Comparison of ENCODE assay signal across 20 cellular contexts in the genomic region with DNA sequence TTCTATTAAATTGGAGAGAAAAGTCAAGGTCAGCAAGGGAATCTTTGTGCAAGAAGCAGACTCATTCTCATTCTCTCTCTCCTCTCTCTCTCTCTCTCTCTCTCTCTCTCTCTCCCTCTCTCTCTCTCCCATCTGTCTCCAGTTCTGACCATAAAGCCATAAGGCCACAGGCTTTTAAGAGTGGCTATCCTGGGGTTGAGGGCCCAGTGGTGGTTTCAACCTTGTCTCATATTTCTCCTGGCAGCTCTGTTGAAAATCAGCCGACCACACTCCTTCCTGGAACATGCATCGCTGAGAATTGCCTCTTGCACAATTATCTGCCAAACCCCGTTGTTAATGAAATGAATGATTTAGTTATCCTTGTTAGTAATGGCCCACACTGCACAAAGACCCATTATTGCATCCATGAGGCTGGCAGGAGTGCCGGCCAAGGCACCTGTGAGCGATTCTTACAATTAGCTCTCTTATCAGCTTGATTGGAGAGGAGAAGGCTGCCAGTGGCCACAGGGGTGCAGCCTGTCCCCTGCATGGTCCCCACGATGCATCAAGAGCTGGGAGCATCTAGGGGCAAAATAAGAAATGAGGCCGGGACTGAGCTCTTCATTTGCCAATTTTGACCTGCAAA. TPM values are rescaled to one million over a fixed set of nuclear protein-coding genes. Genes with fewer than 3 reads are reported as not detected.
DNase-seq lines count a peak whose midpoint lies in the region; ATAC-seq and TF ChIP-seq lines count a peak whose summit lies in the region.
"Had no signal": no experiment of that assay in that cellular context is flagged by ENCODE, and none has a peak within 500 bp of the region (broad histone marks: within the 10 kb centered on the region; RNA-seq: fewer than 3 reads in every experiment).

No MANE protein-coding gene starts in this region.

- H2BK15ac ChIP-seq in mesendoderm (replicated peaks; ENCODE audit: low read depth) = no peak overlapping the region

- ATAC-seq in gastrocnemius medialis (peak; percentile 68 to 70), GM19463 (IDR thresholded peaks at IDR 0.05; ENCODE audit: unreplicated experiment) (no peak)

- H2BK5ac ChIP-seq in mesendoderm (ENCODE audit: low read length) = no peak overlapping the region

- H4K8ac ChIP-seq in mesendoderm (ENCODE audit: low read depth, low read length) = no peak overlapping the region

- WGBS in mesendoderm (ENCODE audit: extremely low coverage, insufficient coverage, low lambda C conversion rate) = no CpG with 5 or more reads among the region's 7 CpGs

- no peak overlapping the region for H2AK5ac ChIP-seq in mesendoderm (ENCODE audit: low read length)

- H3K27me3 Mint-ChIP-seq in T-helper 2 cell treated with Interferon-gamma antibody and Interleukin-4, amounts not matched to agents 5 μg/mL and 100 μg/mL, for 36 hours (ENCODE audit: low read depth) = peaks cover 14% of the 10 kb centered on the region

- in situ Hi-C loops in astrocyte of the cerebellum (cut with HindIII; ENCODE audit: low sequenced_read_pairs) = no loop called here
- in situ Hi-C loops in gastrocnemius medialis (cut with MboI; ENCODE audit: low sequenced_read_pairs in 4 of 4) = loop anchor here in 2 of 4 donors (10.0 to 25.0 kb wide), 2 partner anchors 71 to 424 kb away; a partner anchor contains a TSS

- H3K4me1 ChIP-seq in gastrocnemius medialis = peaks cover 27 to 34% of the 10 kb centered on the region in 2 donors
- H3K4me1 ChIP-seq in mesendoderm (ENCODE audit: control insufficient read depth, low read depth, low read length) = no peaks in the 10 kb centered on the region
- H3K4me1 ChIP-seq: ascending aorta, esophagus muscularis mucosa, Peyer's patch had no signal

- H3K4ac ChIP-seq in mesendoderm (ENCODE audit: low read depth, low read length) = no peak overlapping the region

- intact Hi-C loops in gastrocnemius medialis (cut with DNase I; ENCODE audit: low total_unique reads) = loop anchor here (10.0 kb wide), 1 partner anchor 161 kb away; no protein-coding TSS in a partner anchor

- no peak overlapping the region for H3K56ac ChIP-seq in mesendoderm (ENCODE audit: low read length)

- TF ChIP-seq POLR2A in gastrocnemius medialis (IDR thresholded peaks at IDR 0.05) = no peak

- no peak overlapping the region for H3K27ac Mint-ChIP-seq in T-helper 2 cell treated with Interferon-gamma antibody and Interleukin-4, amounts not matched to agents 5 μg/mL and 100 μg/mL, for 36 hours
- H3K27ac Mint-ChIP-seq: activated CD4-positive, alpha-beta T cell treated with anti-CD3 and anti-CD28 coated beads, Interleukin-2, amount 10 ng/mL, durations not matched to agents 24 days and 14 days had no signal

- no peaks in the 10 kb centered on the region for H3K79me2 ChIP-seq in mesendoderm (ENCODE audit: control insufficient read depth, insufficient read depth, low read length)

- H3K27me3 ChIP-seq in gastrocnemius medialis (no peaks in the 10 kb centered on the region), mesendoderm (ENCODE audit: insufficient read depth, low read length, poor library complexity) (no peaks in the 10 kb centered on the region)
- H3K27me3 ChIP-seq: ascending aorta, esophagus muscularis mucosa, Peyer's patch had no signal

- peak overlapping the region; percentile 21 to 72 (median 50) for H3K27ac ChIP-seq in gastrocnemius medialis
- no peak overlapping the region for H3K27ac ChIP-seq in mesendoderm (ENCODE audit: low read depth, low read length)
- H3K27ac ChIP-seq: ascending aorta, esophagus muscularis mucosa, neutrophil, Peyer's patch had no signal

- DNase-seq in H4 (ENCODE audit: low spot score) (peak; percentile 81), astrocyte of the cerebellum (ENCODE audit: low read depth) (peak; percentile 81), hypothalamus (lab: John Stamatoyannopoulos, UW) (peak in 28 of 51 donors; percentile 11 to 60 (median 35)), gastrocnemius medialis (peak; percentile 38 to 54), mesendoderm (no peak)
- no peak for DNase-seq in T-helper 2 cell treated with Interferon-gamma antibody and Interleukin-4, amounts not matched to agents 5 μg/mL and 100 μg/mL, for 36 hours (ENCODE audit: low spot score)
- DNase-seq: activated CD4-positive, alpha-beta T cell treated with anti-CD3 and anti-CD28 coated beads, Interleukin-2, amount 10 ng/mL, durations not matched to agents 24 days and 14 days; activated CD8-positive, alpha-beta memory T cell treated with anti-CD3 and anti-CD28 coated beads, Interleukin-2, amount 50 U/mL, for 48 hours; activated gamma-delta T cell treated with Interleukin-2 at 50 U/mL for 16 hours; GDM1; kidney glomerular epithelial cell; NCI-H1105 treated with DMSO at 0.1 percent for 48 hours; NCI-H2171 treated with DMSO at 0.1 percent for 48 hours; Peyer's patch; stimulated activated CD4-positive, alpha-beta T cell treated with anti-CD3 and anti-CD28 coated beads, Interleukin-4, amount 100 ng/mL, for 24 hours had no signal

- no peak overlapping the region for H3K4me3 Mint-ChIP-seq in T-helper 2 cell treated with Interferon-gamma antibody and Interleukin-4, amounts not matched to agents 5 μg/mL and 100 μg/mL, for 36 hours
- H3K4me3 Mint-ChIP-seq: activated CD4-positive, alpha-beta T cell treated with anti-CD3 and anti-CD28 coated beads, Interleukin-2, amount 10 ng/mL, durations not matched to agents 24 days and 14 days had no signal

- H3K9me3 Mint-ChIP-seq in T-helper 2 cell treated with Interferon-gamma antibody and Interleukin-4, amounts not matched to agents 5 μg/mL and 100 μg/mL, for 36 hours = no peaks in the 10 kb centered on the region
- H3K9me3 Mint-ChIP-seq: activated CD4-positive, alpha-beta T cell treated with anti-CD3 and anti-CD28 coated beads, Interleukin-2, amount 10 ng/mL, durations not matched to agents 24 days and 14 days had no signal

- H3K23ac ChIP-seq in mesendoderm (ENCODE audit: low read length) = no peak overlapping the region

- no peaks in the 10 kb centered on the region for H3K4me1 Mint-ChIP-seq in T-helper 2 cell treated with Interferon-gamma antibody and Interleukin-4, amounts not matched to agents 5 μg/mL and 100 μg/mL, for 36 hours (ENCODE audit: low read depth)
- H3K4me1 Mint-ChIP-seq: activated CD4-positive, alpha-beta T cell treated with anti-CD3 and anti-CD28 coated beads, Interleukin-2, amount 10 ng/mL, durations not matched to agents 24 days and 14 days had no signal

- H3K9ac ChIP-seq in mesendoderm (ENCODE audit: low read length) = no peak overlapping the region

- no peak overlapping the region for H3K4me3 ChIP-seq in astrocyte of the cerebellum (ENCODE audit: low read depth, low read length)
- no peak overlapping the region for H3K4me3 ChIP-seq in gastrocnemius medialis
- no peak overlapping the region for H3K4me3 ChIP-seq in mesendoderm (ENCODE audit: low read length)
- H3K4me3 ChIP-seq: ascending aorta, esophagus muscularis mucosa, Peyer's patch had no signal

- no peaks in the 10 kb centered on the region for H3K36me3 ChIP-seq in gastrocnemius medialis
- H3K36me3 ChIP-seq in mesendoderm (ENCODE audit: control insufficient read depth, insufficient read depth, low read length) = no peaks in the 10 kb centered on the region
- H3K36me3 ChIP-seq: ascending aorta, esophagus muscularis mucosa, neutrophil, Peyer's patch had no signal

- no peaks in the 10 kb centered on the region for H3K79me1 ChIP-seq in mesendoderm (ENCODE audit: low read length)

- H3K4me2 ChIP-seq in mesendoderm (ENCODE audit: low read length) = no peak overlapping the region

- H3K18ac ChIP-seq in mesendoderm (ENCODE audit: low read length) = no peak overlapping the region

- no peak overlapping the region for H4K5ac ChIP-seq in mesendoderm (ENCODE audit: low read length)

- no peaks in the 10 kb centered on the region for H3K36me3 Mint-ChIP-seq in T-helper 2 cell treated with Interferon-gamma antibody and Interleukin-4, amounts not matched to agents 5 μg/mL and 100 μg/mL, for 36 hours (ENCODE audit: low read depth)

- H3K9me3 ChIP-seq in gastrocnemius medialis = no peaks in the 10 kb centered on the region
- H3K9me3 ChIP-seq: ascending aorta, esophagus muscularis mucosa, neutrophil, Peyer's patch had no signal

- TF ChIP-seq CTCF in astrocyte of the cerebellum (IDR thresholded peaks at IDR 0.05; ENCODE audit: low read depth, low read length, missing control alignments) (no peak), gastrocnemius medialis (IDR thresholded peaks at IDR 0.05 in 4 of 5, conservative IDR thresholded peaks at IDR 0.05 in 1 of 5) (peak in 2 of 5 experiments; percentile 12 to 33)

- H2BK120ac ChIP-seq in mesendoderm (ENCODE audit: low read depth, low read length) = no peak overlapping the region

RNA-seq across cellular contexts. Expression of a gene that starts 30.4 kb away (rescaled TPM):
- 0.02 TPM in 1 of 2 replicates, not detected in the other for total RNA-seq in H4 (2014; rRNA removed; shearing (Covaris generic))
- total RNA-seq in gastrocnemius medialis = 1 to 10 TPM in 1 of 4 donors, under 1 TPM in 3; 0.52 to 3.2 (median 0.84) TPM
- 1.6 TPM for polyA plus RNA-seq in mesendoderm (2013, experiment 1 of 2)
- 1.4 TPM for polyA plus RNA-seq in mesendoderm (2013, experiment 2 of 2)
- total RNA-seq: activated CD4-positive, alpha-beta T cell treated with anti-CD3 and anti-CD28 coated beads, Interleukin-2, amount 10 ng/mL, durations not matched to agents 24 days and 14 days had no signal
- polyA plus RNA-seq: BJ had no signal

Comparison
In these comparisons a context has a peak if more than half of its experiments do, and no peak if none do; other contexts are left out.
1. DNase-seq: peak in H4 (single experiment), astrocyte of the cerebellum (single experiment), hypothalamus (28 of 51) and gastrocnemius medialis (2 of 2); none in T-helper 2 cell treated with Interferon-gamma antibody and Interleukin-4, amounts not matched to agents 5 μg/mL and 100 μg/mL, for 36 hours (single experiment) and mesendoderm (single experiment).